In the genomic region with DNA sequence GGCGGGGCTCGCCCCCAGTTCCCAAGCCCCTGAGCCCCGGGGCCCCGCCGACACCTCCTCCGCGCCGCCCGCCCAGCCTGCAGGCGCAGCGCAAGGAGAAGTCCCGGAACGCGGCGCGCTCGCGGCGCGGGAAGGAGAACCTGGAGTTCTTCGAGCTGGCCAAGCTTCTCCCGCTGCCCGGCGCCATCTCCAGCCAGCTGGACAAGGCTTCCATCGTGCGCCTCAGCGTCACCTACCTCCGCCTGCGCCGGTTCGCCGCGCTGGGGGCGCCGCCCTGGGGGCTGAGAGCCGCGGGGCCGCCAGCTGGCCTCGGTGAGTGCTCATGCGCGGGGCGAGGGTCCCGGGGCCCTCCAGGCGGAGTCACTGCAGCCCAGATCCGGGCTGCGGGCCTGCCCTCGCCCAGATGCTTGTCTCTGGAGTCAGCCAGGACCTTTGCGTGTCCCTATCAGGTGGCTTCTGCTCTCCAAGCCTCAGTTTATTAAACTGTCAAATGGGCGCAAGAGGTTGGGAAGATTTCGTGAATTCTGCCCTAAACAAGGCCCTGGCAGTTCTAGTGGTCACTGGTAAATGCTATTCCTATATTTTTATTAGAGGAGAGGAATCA, we compare ENCODE assay signal across 10 cellular contexts. TPM values are rescaled to one million over a fixed set of nuclear protein-coding genes. Genes with fewer than 3 reads are reported as not detected.
DNase-seq lines count a peak whose midpoint lies in the region; ATAC-seq and TF ChIP-seq lines count a peak whose summit lies in the region.
"Had no signal": no experiment of that assay in that cellular context is flagged by ENCODE, and none has a peak within 500 bp of the region (broad histone marks: within the 10 kb centered on the region; RNA-seq: fewer than 3 reads in every experiment).

No MANE protein-coding gene starts in this region.

- H3K4me1 Mint-ChIP-seq in activated CD4-positive, alpha-beta T cell treated with anti-CD3 and anti-CD28 coated beads, Interleukin-2, amount 10 ng/mL, durations not matched to agents 7 days and 5 days, result peaks cover 6% of the 10 kb centered on the region

- H3K9me3 ChIP-seq in Panc1 (ENCODE audit: control insufficient read depth, insufficient read depth, low read depth, low read length) (no peaks in the 10 kb centered on the region), psoas muscle (no peaks in the 10 kb centered on the region)

- H3K27me3 Mint-ChIP-seq in activated CD4-positive, alpha-beta T cell treated with anti-CD3 and anti-CD28 coated beads, Interleukin-2, amount 10 ng/mL, durations not matched to agents 7 days and 5 days, result peaks cover 60% of the 10 kb centered on the region

- CTCF ChIA-PET in Panc1 (lab: Charles Lee), result no interaction called here
- CTCF ChIA-PET in activated CD4-positive, alpha-beta T cell treated with anti-CD3 and anti-CD28 coated beads, Interleukin-2, amount 10 ng/mL, durations not matched to agents 7 days and 5 days (lab: Charles Lee), result interaction anchor here (0.6 to 2.6 kb wide), 3 partner anchors 9 to 165 kb away, joined by 3 to 8 read pairs (median 7); no protein-coding TSS in a partner anchor

- H3K9me3 Mint-ChIP-seq in activated CD4-positive, alpha-beta T cell treated with anti-CD3 and anti-CD28 coated beads, Interleukin-2, amount 10 ng/mL, durations not matched to agents 7 days and 5 days, result no peaks in the 10 kb centered on the region
- H3K9me3 Mint-ChIP-seq: natural killer cell treated with Interleukin-12 subunit alpha and Interleukin-12 subunit beta and Interleukin-15 and Interleukin-18, amount 100 ng/mL, for 72 hours; T-helper 2 cell treated with Interferon-gamma antibody and Interleukin-4, amounts not matched to agents 5 μg/mL and 100 μg/mL, for 36 hours had no signal

- H3K4me1 ChIP-seq in Panc1 (ENCODE audit: control insufficient read depth, insufficient read depth, low read length) (peaks cover 8% of the 10 kb centered on the region), psoas muscle (peaks cover 23% of the 10 kb centered on the region), foreskin keratinocyte (no peaks in the 10 kb centered on the region)

- ATAC-seq in Panc1 (peak; percentile 28), psoas muscle (peak; percentile 11 to 44 (median 30)), foreskin keratinocyte (no peak)

- WGBS in psoas muscle, 3 donors, result 3 to 4% (median 3%) methylated on average over 35 to 50 of the region's 50 CpGs

- intact Hi-C loops in Panc1 (cut with micrococcal nuclease; ENCODE audit: unreplicated experiment), result no loop called here
- intact Hi-C loops in psoas muscle (cut with DNase I), result no loop called here

- H3K4me3 ChIP-seq in Panc1 (ENCODE audit: low read depth in 2 of 2, low read length in 2 of 2) (peak overlapping the region; percentile 32 to 49), foreskin fibroblast (ENCODE audit: low read depth in 1 of 2, low read length in 2 of 2) (peak overlapping the region; percentile 20 to 42), psoas muscle (peak overlapping the region; percentile 56)

- H3K27ac Mint-ChIP-seq in activated CD4-positive, alpha-beta T cell treated with anti-CD3 and anti-CD28 coated beads, Interleukin-2, amount 10 ng/mL, durations not matched to agents 7 days and 5 days, result no peak overlapping the region
- H3K27ac Mint-ChIP-seq: natural killer cell treated with Interleukin-12 subunit alpha and Interleukin-12 subunit beta and Interleukin-15 and Interleukin-18, amount 100 ng/mL, for 72 hours; T-helper 2 cell treated with Interferon-gamma antibody and Interleukin-4, amounts not matched to agents 5 μg/mL and 100 μg/mL, for 36 hours had no signal

- TF ChIP-seq CTCF in Panc1 (IDR thresholded peaks at IDR 0.05), result no peak
- TF ChIP-seq CTCF in foreskin fibroblast (IDR thresholded peaks at IDR 0.05; ENCODE audit: low read depth, low read length), result no peak
- TF ChIP-seq CTCF in psoas muscle (IDR thresholded peaks at IDR 0.05), result no peak
- TF ChIP-seq CTCF in foreskin keratinocyte (conservative IDR thresholded peaks at IDR 0.05), result no peak

- H3K4me3 Mint-ChIP-seq in activated CD4-positive, alpha-beta T cell treated with anti-CD3 and anti-CD28 coated beads, Interleukin-2, amount 10 ng/mL, durations not matched to agents 7 days and 5 days, result no peak overlapping the region
- H3K4me3 Mint-ChIP-seq: natural killer cell treated with Interleukin-12 subunit alpha and Interleukin-12 subunit beta and Interleukin-15 and Interleukin-18, amount 100 ng/mL, for 72 hours had no signal

- H3K27ac ChIP-seq in Panc1 (ENCODE audit: low read length) (no peak overlapping the region), psoas muscle (no peak overlapping the region), foreskin keratinocyte (no peak overlapping the region)

- DNase-seq in ELR (ENCODE audit: low read depth) (peak; percentile 30), Panc1 (ENCODE audit: low read depth, low spot score) (no peak), foreskin fibroblast (peak in 1 of 2 donors; percentile 56), psoas muscle (no peak), foreskin keratinocyte (no peak)
- DNase-seq in activated CD4-positive, alpha-beta T cell treated with anti-CD3 and anti-CD28 coated beads, Interleukin-2, amount 10 ng/mL, durations not matched to agents 7 days and 5 days, result no peak
- DNase-seq in stimulated activated CD4-positive, alpha-beta T cell treated with anti-CD3 and anti-CD28 coated beads, Interleukin-2, amount 100 ng/mL, for 48 hours, result no peak
- DNase-seq: NCI-H446 had no signal

- in situ Hi-C loops in Panc1 (cut with HindIII; ENCODE audit: low pct_unique_long_range_greater_than_20kb, low sequenced_read_pairs), result no loop called here

- BruUV-seq in Panc1 (replicated peaks; lab: Mats Ljungman, UMichigan), result no TSS peak

- H3K36me3 Mint-ChIP-seq in activated CD4-positive, alpha-beta T cell treated with anti-CD3 and anti-CD28 coated beads, Interleukin-2, amount 10 ng/mL, durations not matched to agents 7 days and 5 days (ENCODE audit: low read depth), result no peaks in the 10 kb centered on the region
- H3K36me3 Mint-ChIP-seq: natural killer cell treated with Interleukin-12 subunit alpha and Interleukin-12 subunit beta and Interleukin-15 and Interleukin-18, amount 100 ng/mL, for 72 hours had no signal

- no peaks in the 10 kb centered on the region for H3K27me3 ChIP-seq in Panc1 (ENCODE audit: control insufficient read depth, insufficient read depth, low read length)
- peaks cover 0 to 70% (median 37%) of the 10 kb centered on the region in 3 donors for H3K27me3 ChIP-seq in psoas muscle (ENCODE audit: insufficient read depth in 3 of 3, low read length in 2 of 3)
- peaks cover 73% of the 10 kb centered on the region for H3K27me3 ChIP-seq in foreskin keratinocyte

- H3K36me3 ChIP-seq in Panc1 (ENCODE audit: control insufficient read depth, insufficient read depth, low read length), result no peaks in the 10 kb centered on the region
- no peaks in the 10 kb centered on the region for H3K36me3 ChIP-seq in psoas muscle (ENCODE audit: insufficient read depth in 1 of 2, low read depth in 1 of 2)

- POLR2A ChIA-PET in Panc1 (lab: Charles Lee), result no interaction called here
- POLR2A ChIA-PET in activated CD4-positive, alpha-beta T cell treated with anti-CD3 and anti-CD28 coated beads, Interleukin-2, amount 10 ng/mL, durations not matched to agents 7 days and 5 days (lab: Charles Lee), result no interaction called here

RNA-seq across cellular contexts. Expression of gene NPAS1, which starts 2.0 kb away (rescaled TPM):
- total RNA-seq in Panc1 (2021; ENCODE audit: unreplicated experiment) (3.6 TPM), psoas muscle (under 1 TPM in 2 of 4 donors, not detected in 2; 0.18 to 0.23 TPM), foreskin keratinocyte (0.35 and 0.44 TPM in 2 replicates)
- polyA plus RNA-seq in Panc1 (2012; ENCODE audit: insufficient read length), result 3.2 TPM
- polyA plus RNA-seq in psoas muscle (under 1 TPM in 2 of 3 donors, not detected in 1; 0.04 to 0.18 TPM), foreskin keratinocyte (0.49 and 0.68 TPM in 2 replicates)
- not detected for total RNA-seq in activated CD4-positive, alpha-beta T cell treated with anti-CD3 and anti-CD28 coated beads, Interleukin-2, amount 10 ng/mL, durations not matched to agents 7 days and 5 days
- total RNA-seq: natural killer cell treated with Interleukin-12 subunit alpha and Interleukin-12 subunit beta and Interleukin-15 and Interleukin-18, amount 100 ng/mL, for 72 hours had no signal

RNA-seq across cellular contexts. Expression of gene TMEM160, which starts 26.8 kb away (rescaled TPM):
- total RNA-seq in Panc1 (2021; ENCODE audit: unreplicated experiment) (41.8 TPM), psoas muscle (10 to 100 TPM; 19.7 to 31.4 (median 25.4) TPM), foreskin keratinocyte (39.6 and 41.3 TPM in 2 replicates)
- polyA plus RNA-seq in Panc1 (2012; ENCODE audit: insufficient read length), result 49.5 TPM
- polyA plus RNA-seq in psoas muscle (10 to 100 TPM in 1 of 3 donors, 1 to 10 TPM in 2; 5.9 to 44.1 (median 7.3) TPM), foreskin keratinocyte (56.7 and 56.8 TPM in 2 replicates)
- 10 to 100 TPM; 41.6 to 56.6 TPM for total RNA-seq in activated CD4-positive, alpha-beta T cell treated with anti-CD3 and anti-CD28 coated beads, Interleukin-2, amount 10 ng/mL, durations not matched to agents 7 days and 5 days
